ENCODE assay signal across 9 cellular contexts in genomic region chr2:7773362-7773973, GRCh38.
DNase-seq lines count a peak whose midpoint lies in the region; ATAC-seq, FAIRE-seq and TF ChIP-seq lines count a peak whose summit lies in the region.
"Had no signal": no experiment of that assay in that cellular context is flagged by ENCODE, and none has a peak within 500 bp of the region (broad histone marks: within the 10 kb centered on the region; RNA-seq: fewer than 3 reads in every experiment).

No MANE protein-coding gene starts in this region.

- H3K4me3 Mint-ChIP-seq in endothelial cell (ENCODE audit: unreplicated experiment): no peak overlapping the region

- peak; percentile 70 for ATAC-seq in GM21528 (IDR thresholded peaks at IDR 0.05; ENCODE audit: low FRiP score, unreplicated experiment)
- ATAC-seq in GM21737 (IDR thresholded peaks at IDR 0.05; ENCODE audit: unreplicated experiment): no peak

- no peaks in the 10 kb centered on the region for H3K4me1 Mint-ChIP-seq in endothelial cell (ENCODE audit: unreplicated experiment)

- peak; percentile 54 for DNase-seq in GM13977 (ENCODE audit: low spot score)
- DNase-seq in HT1080 (ENCODE audit: low read depth): peak; percentile 63
- DNase-seq in bronchial epithelial cell (ENCODE audit: low read depth): peak; percentile 84
- DNase-seq in testis: peak; percentile 80
- DNase-seq in endothelial cell (ENCODE audit: low spot score): no peak
- no peak for DNase-seq in NCI-H1105 (lab: John Stamatoyannopoulos, UW)

- TF ChIP-seq POLR2A in testis (IDR thresholded peaks at IDR 0.05): no peak

- TF ChIP-seq CTCF in GM13977 (IDR thresholded peaks at IDR 0.05; ENCODE audit: extremely low read depth, insufficient read depth, missing control alignments) (no peak), bronchial epithelial cell (IDR thresholded peaks at IDR 0.05; ENCODE audit: insufficient read depth, low read length, severe bottlenecking) (no peak), testis (IDR thresholded peaks at IDR 0.05) (no peak), endothelial cell (IDR thresholded peaks at IDR 0.05; ENCODE audit: unreplicated experiment) (no peak)

- H3K4me3 ChIP-seq in bronchial epithelial cell (ENCODE audit: low read depth, low read length) (no peak overlapping the region), testis (no peak overlapping the region)
- H3K4me3 ChIP-seq: skin epidermis had no signal

- WGBS in testis, 2 donors: 61 to 66% methylated on average over 10 of the region's 10 CpGs

- in situ Hi-C loops in GM13977 (cut with MboI; ENCODE audit: low pct_unique_long_range_greater_than_20kb, low sequenced_read_pairs, unreplicated experiment): no loop called here

- intact Hi-C loops in testis (cut with DNase I; ENCODE audit: low total_unique reads): no loop called here

- H3K27me3 Mint-ChIP-seq in endothelial cell (ENCODE audit: unreplicated experiment): peaks cover 5% of the 10 kb centered on the region

- H3K9me3 Mint-ChIP-seq in endothelial cell (ENCODE audit: unreplicated experiment): no peaks in the 10 kb centered on the region

- H3K27me3 ChIP-seq in bronchial epithelial cell (ENCODE audit: control insufficient read depth, insufficient read depth, low read length) (no peaks in the 10 kb centered on the region), testis (no peaks in the 10 kb centered on the region)

- no peak overlapping the region for H3K27ac Mint-ChIP-seq in endothelial cell (ENCODE audit: unreplicated experiment)

- H3K4me1 ChIP-seq in testis: peaks cover 11% of the 10 kb centered on the region

- H3K27ac ChIP-seq in testis: peak overlapping the region in 1 of 2 donors; percentile 14

- no peaks in the 10 kb centered on the region for H3K9me3 ChIP-seq in testis

- no peaks in the 10 kb centered on the region for H3K36me3 ChIP-seq in bronchial epithelial cell (ENCODE audit: control insufficient read depth, insufficient read depth, low read length)
- H3K36me3 ChIP-seq in testis (ENCODE audit: low read depth, missing control alignments): no peaks in the 10 kb centered on the region

- no peaks in the 10 kb centered on the region for H3K36me3 Mint-ChIP-seq in endothelial cell (ENCODE audit: low read depth, unreplicated experiment)

- FAIRE-seq in bronchial epithelial cell (lab: Jason Lieb, UNC): no peak

Comparison
In these comparisons a context has a peak if more than half of its experiments do, and no peak if none do; other contexts are left out.
1. DNase-seq: peak in GM13977 (single experiment), HT1080 (single experiment), bronchial epithelial cell (single experiment) and testis (single experiment); none in endothelial cell (single experiment) and NCI-H1105 (single experiment).